9 cellular contexts compared by ENCODE assay signal in the genomic region with DNA sequence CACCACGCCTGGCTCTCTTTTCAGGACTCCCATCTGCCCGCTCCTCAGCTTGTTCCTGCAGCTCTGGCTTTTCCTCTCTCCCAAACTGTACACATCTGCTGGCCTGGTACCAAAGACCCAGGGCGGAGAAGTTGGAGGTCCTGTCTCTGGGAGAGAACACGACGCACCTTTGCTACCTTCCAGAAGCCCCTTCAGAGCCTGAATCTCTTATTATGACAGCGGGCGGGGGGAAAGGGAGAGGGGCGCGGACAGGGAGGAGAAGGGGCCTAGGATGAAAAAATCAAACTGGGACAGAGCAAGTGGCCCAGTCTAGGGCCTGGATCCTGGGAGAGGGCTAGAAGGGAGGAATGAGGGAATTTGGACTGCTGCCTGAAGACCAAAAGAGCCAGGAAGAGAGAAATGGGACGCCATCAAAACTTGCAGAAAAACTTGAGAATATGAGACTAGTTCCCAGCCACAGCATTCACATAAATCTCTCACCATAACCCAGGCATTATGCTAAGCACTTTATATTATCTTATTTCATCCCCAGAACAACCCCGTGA. TPM values are rescaled to one million over a fixed set of nuclear protein-coding genes. Genes with fewer than 3 reads are reported as not detected.
DNase-seq lines count a peak whose midpoint lies in the region; FAIRE-seq and TF ChIP-seq lines count a peak whose summit lies in the region.
"Had no signal": no experiment of that assay in that cellular context is flagged by ENCODE, and none has a peak within 500 bp of the region (broad histone marks: within the 10 kb centered on the region; RNA-seq: fewer than 3 reads in every experiment).

No MANE protein-coding gene starts in this region.

- H3K27ac ChIP-seq in BLaER1 treated with 17β-estradiol and CSF1 and Interleukin-3, amounts not matched to agents 10 nM and 100 nM: peak overlapping the region; percentile 27 to 97 (median 86); a peak in 19 of 22 replicates
- H3K27ac ChIP-seq in RWPE1: peak overlapping the region; percentile 98
- peak overlapping the region; percentile 100 for H3K27ac ChIP-seq in parathyroid adenoma

- peak overlapping the region; percentile 82 to 99 (median 97) for H3K4me2 ChIP-seq in BLaER1 treated with 17β-estradiol and CSF1 and Interleukin-3, amounts not matched to agents 10 nM and 100 nM
- H3K4me2 ChIP-seq in parathyroid adenoma (ENCODE audit: low read length): peak overlapping the region; percentile 100

- CTCF ChIA-PET in RWPE1 (lab: Yijun Ruan, JAX): no interaction called here

- no peak for TF ChIP-seq POLR2A in GM12891 (IDR thresholded peaks at IDR 0.05; ENCODE audit: low read depth, low read length)

- H2AFZ ChIP-seq in parathyroid adenoma: no peak overlapping the region

- H3K9ac ChIP-seq in BLaER1 treated with 17β-estradiol and CSF1 and Interleukin-3, amounts not matched to agents 10 nM and 100 nM: peak overlapping the region; percentile 47 to 94 (median 72)
- H3K9ac ChIP-seq in parathyroid adenoma: peak overlapping the region; percentile 100

- H3K4me1 ChIP-seq in BLaER1 treated with 17β-estradiol and CSF1 and Interleukin-3, amounts not matched to agents 10 nM and 100 nM: peaks cover 64 to 81% (median 73%) of the 10 kb centered on the region in 10 experiments
- peaks cover 34% of the 10 kb centered on the region for H3K4me1 ChIP-seq in parathyroid adenoma

- no peak for DNase-seq in RWPE1 (ENCODE audit: low spot score)
- DNase-seq in fibroblast of mammary gland (ENCODE audit: low read depth): peak; percentile 54
- DNase-seq in iPS-NIHi7 (ENCODE audit: extremely low spot score): no peak
- DNase-seq in cerebellar nuclear complex (lab: John Stamatoyannopoulos, UW): no peak
- DNase-seq in GM12891 (ENCODE audit: insufficient read length, low spot score): no peak
- no peak for DNase-seq in pons (ENCODE audit: low spot score)

- POLR2A ChIA-PET in RWPE1 (lab: Yijun Ruan, JAX; ENCODE audit: low non-redundant PET): interaction anchor here (1.0 to 1.4 kb wide), 3 partner anchors 9 to 19 kb away, joined by 3 to 5 read pairs (median 3); no protein-coding TSS in a partner anchor

- no peak for TF ChIP-seq CTCF in RWPE1 (conservative IDR thresholded peaks at IDR 0.05; ENCODE audit: low read depth)
- TF ChIP-seq CTCF in fibroblast of mammary gland (conservative IDR thresholded peaks at IDR 0.05; ENCODE audit: control insufficient read depth, insufficient read depth, low read depth, low read length): no peak
- no peak for TF ChIP-seq CTCF in parathyroid adenoma (IDR thresholded peaks at IDR 0.05)

- no peaks in the 10 kb centered on the region for H3K27me3 ChIP-seq in BLaER1 treated with 17β-estradiol and CSF1 and Interleukin-3, amounts not matched to agents 10 nM and 100 nM
- no peaks in the 10 kb centered on the region for H3K27me3 ChIP-seq in parathyroid adenoma (ENCODE audit: control insufficient read depth, insufficient read depth, low read length)

- H3K36me3 ChIP-seq in BLaER1 treated with 17β-estradiol and CSF1 and Interleukin-3, amounts not matched to agents 10 nM and 100 nM: peaks cover 10 to 22% (median 15%) of the 10 kb centered on the region in 11 experiments
- no peaks in the 10 kb centered on the region for H3K36me3 ChIP-seq in parathyroid adenoma (ENCODE audit: control insufficient read depth, insufficient read depth, low read length)

- FAIRE-seq in GM12891 (lab: Jason Lieb, UNC): no peak

- H3K9me3 ChIP-seq in BLaER1 treated with 17β-estradiol and CSF1 and Interleukin-3, amounts not matched to agents 10 nM and 100 nM (replicated peaks in 1 of 11): no peaks in the 10 kb centered on the region
- no peaks in the 10 kb centered on the region for H3K9me3 ChIP-seq in parathyroid adenoma (ENCODE audit: control insufficient read depth, low read length)

- peaks cover 18 to 39% (median 20%) of the 10 kb centered on the region in 11 experiments for H4K20me1 ChIP-seq in BLaER1 treated with 17β-estradiol and CSF1 and Interleukin-3, amounts not matched to agents 10 nM and 100 nM

- peak overlapping the region in 4 of 10 experiments; percentile 6 to 64 (median 17); a peak in 4 of 20 replicates for H3K4me3 ChIP-seq in BLaER1 treated with 17β-estradiol and CSF1 and Interleukin-3, amounts not matched to agents 10 nM and 100 nM
- peak overlapping the region; percentile 62 for H3K4me3 ChIP-seq in fibroblast of mammary gland (ENCODE audit: control insufficient read depth, low read depth, low read length)
- peak overlapping the region; percentile 98 for H3K4me3 ChIP-seq in parathyroid adenoma (ENCODE audit: low read depth, low read length)

- peaks cover 36% of the 10 kb centered on the region for H3K79me2 ChIP-seq in parathyroid adenoma

TF ChIP-seq in GM12891, 5 proteins besides CTCF, POLR2A, EP300 and RAD21:
- TF ChIP-seq POLR2AphosphoS5 (IDR thresholded peaks at IDR 0.05; ENCODE audit: low read depth, low read length): no peak
- no peak for TF ChIP-seq POU2F2 (IDR thresholded peaks at IDR 0.05; ENCODE audit: low read depth, low read length)
- no peak for TF ChIP-seq PAX5 (IDR thresholded peaks at IDR 0.05; ENCODE audit: insufficient read depth, low read length, severe bottlenecking)
- TF ChIP-seq SPI1 (IDR thresholded peaks at IDR 0.05; ENCODE audit: low read depth, low read length): no peak
- TF ChIP-seq TAF1 (IDR thresholded peaks at IDR 0.05; ENCODE audit: low read depth, low read length): no peak

RNA-seq across cellular contexts. Expression of a gene that starts 2.5 kb away (rescaled TPM):
- 17.1 TPM for polyA plus RNA-seq in GM12891 (2012; ENCODE audit: low read depth, missing spikeins)

RNA-seq across cellular contexts. Expression of a gene that starts 8.1 kb away (rescaled TPM):
- polyA plus RNA-seq in GM12891 (2012; ENCODE audit: low read depth, missing spikeins): 40.0 TPM

RNA-seq across cellular contexts. Expression of a gene that starts 21.5 kb away (rescaled TPM):
- 14.7 TPM for polyA plus RNA-seq in GM12891 (2012; ENCODE audit: low read depth, missing spikeins)

RNA-seq across cellular contexts. Expression of a gene that starts 30.8 kb away (rescaled TPM):
- 0.39 TPM for polyA plus RNA-seq in GM12891 (2012; ENCODE audit: low read depth, missing spikeins)
- polyA plus RNA-seq: naive thymus-derived CD8-positive, alpha-beta T cell had no signal

RNA-seq across cellular contexts. Expression of a gene that starts 35.3 kb away (rescaled TPM):
- polyA plus RNA-seq in GM12891 (2012; ENCODE audit: low read depth, missing spikeins): 5.5 TPM
